ENCODE assay signal across 16 cellular contexts in genomic region chr5:13143630-13144029, GRCh38.
"Had no signal": no experiment of that assay in that cellular context is flagged by ENCODE, and none has a peak within 500 bp of the region (broad histone marks: within the 10 kb centered on the region; RNA-seq: fewer than 3 reads in every experiment).

No MANE protein-coding gene starts in this region.

- H3K4me1 ChIP-seq: body of pancreas, heart left ventricle, thyroid gland, uterus had no signal

- DNase-seq: activated CD4-positive, alpha-beta T cell treated with anti-CD3 and anti-CD28 coated beads, Interleukin-2, amount 10 ng/mL, durations not matched to agents 24 days and 14 days; activated CD4-positive, CD25-positive, alpha-beta regulatory T cell; activated CD8-positive, alpha-beta memory T cell treated with anti-CD3 and anti-CD28 coated beads for 24 hours; activated gamma-delta T cell treated with Interleukin-2 at 50 U/mL for 16 hours; amniotic stem cell; body of pancreas; effector CD4-positive, alpha-beta T cell; heart left ventricle; naive thymus-derived CD4-positive, alpha-beta T cell; retina; stimulated activated CD4-positive, alpha-beta T cell treated with anti-CD3 and anti-CD28 coated beads, Interleukin-2, amount 100 ng/mL, for 48 hours; stimulated activated naive B cell treated with anti-CD40 and anti-IgM and Interleukin-4, amounts not matched to agents 10 μg/mL and 1 μg/mL and 100 μg/mL, for 72 hours; thyroid gland; uterus had no signal

- H3K9me3 ChIP-seq: body of pancreas, heart left ventricle, thyroid gland, uterus had no signal

- H3K36me3 ChIP-seq: heart left ventricle, thyroid gland, uterus had no signal

- ATAC-seq: body of pancreas; heart left ventricle; left lobe of liver; naive thymus-derived CD4-positive, alpha-beta T cell; stimulated activated naive B cell treated with anti-CD40 and anti-IgM and Interleukin-4, amounts not matched to agents 10 μg/mL and 1 μg/mL and 100 μg/mL, for 72 hours had no signal

- H3K27ac ChIP-seq: body of pancreas, coronary artery, heart left ventricle, thyroid gland, uterus had no signal

- H3K27me3 ChIP-seq: body of pancreas, heart left ventricle, thyroid gland, uterus had no signal

- H3K4me3 ChIP-seq: body of pancreas, coronary artery, heart left ventricle, thyroid gland, uterus had no signal
